ENCODE assay signal across 1 cellular context in genomic region chr9:128911529-128912035, GRCh38.
TF ChIP-seq lines count a peak whose summit lies in the region.

No MANE protein-coding gene starts in this region.

TF ChIP-seq in HCT116, 20 proteins besides CTCF, POLR2A, EP300 and RAD21:
- TF ChIP-seq EGR1 (IDR thresholded peaks at IDR 0.05; ENCODE audit: low read depth) (no peak), CEBPB (IDR thresholded peaks at IDR 0.05; ENCODE audit: low read depth) (no peak), ZFX (IDR thresholded peaks at IDR 0.05) (no peak), SP1 (IDR thresholded peaks at IDR 0.05; ENCODE audit: low read depth) (no peak), TCF7L2 (IDR thresholded peaks at IDR 0.05; ENCODE audit: borderline replicate concordance, extremely low read depth, insufficient read depth, insufficient read length) (no peak), POLR2AphosphoS5 (IDR thresholded peaks at IDR 0.05; ENCODE audit: low read depth, low read length) (no peak), MAX (IDR thresholded peaks at IDR 0.05) (no peak), FOSL1 (IDR thresholded peaks at IDR 0.05; ENCODE audit: low read depth) (no peak), EZH2phosphoT487 (IDR thresholded peaks at IDR 0.05; ENCODE audit: borderline replicate concordance) (no peak), REST (IDR thresholded peaks at IDR 0.05; ENCODE audit: low read depth) (no peak), ELF1 (IDR thresholded peaks at IDR 0.05; ENCODE audit: borderline replicate concordance, low read depth) (no peak), YY1 (IDR thresholded peaks at IDR 0.05; ENCODE audit: extremely low read depth, insufficient replicate concordance, low read depth, low read length) (no peak), JUND (IDR thresholded peaks at IDR 0.05) (no peak), ZNF274 (IDR thresholded peaks at IDR 0.05; ENCODE audit: low read depth, low read length) (no peak), SIN3A (IDR thresholded peaks at IDR 0.05; ENCODE audit: low read depth) (no peak), CBX3 (IDR thresholded peaks at IDR 0.05; ENCODE audit: low read depth) (no peak), SRF (IDR thresholded peaks at IDR 0.05; ENCODE audit: low read depth) (no peak), EZH2 (IDR thresholded peaks at IDR 0.05) (no peak)
- TF ChIP-seq, protein P1, sequence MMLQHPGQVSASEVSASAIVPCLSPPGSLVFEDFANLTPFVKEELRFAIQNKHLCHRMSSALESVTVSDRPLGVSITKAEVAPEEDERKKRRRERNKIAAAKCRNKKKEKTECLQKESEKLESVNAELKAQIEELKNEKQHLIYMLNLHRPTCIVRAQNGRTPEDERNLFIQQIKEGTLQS (IDR thresholded peaks at IDR 0.05): no peak
- TF ChIP-seq, protein P2, sequence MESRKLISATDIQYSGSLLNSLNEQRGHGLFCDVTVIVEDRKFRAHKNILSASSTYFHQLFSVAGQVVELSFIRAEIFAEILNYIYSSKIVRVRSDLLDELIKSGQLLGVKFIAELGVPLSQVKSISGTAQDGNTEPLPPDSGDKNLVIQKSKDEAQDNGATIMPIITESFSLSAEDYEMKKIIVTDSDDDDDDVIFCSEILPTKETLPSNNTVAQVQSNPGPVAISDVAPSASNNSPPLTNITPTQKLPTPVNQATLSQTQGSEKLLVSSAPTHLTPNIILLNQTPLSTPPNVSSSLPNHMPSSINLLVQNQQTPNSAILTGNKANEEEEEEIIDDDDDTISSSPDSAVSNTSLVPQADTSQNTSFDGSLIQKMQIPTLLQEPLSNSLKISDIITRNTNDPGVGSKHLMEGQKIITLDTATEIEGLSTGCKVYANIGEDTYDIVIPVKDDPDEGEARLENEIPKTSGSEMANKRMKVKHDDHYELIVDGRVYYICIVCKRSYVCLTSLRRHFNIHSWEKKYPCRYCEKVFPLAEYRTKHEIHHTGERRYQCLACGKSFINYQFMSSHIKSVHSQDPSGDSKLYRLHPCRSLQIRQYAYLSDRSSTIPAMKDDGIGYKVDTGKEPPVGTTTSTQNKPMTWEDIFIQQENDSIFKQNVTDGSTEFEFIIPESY (IDR thresholded peaks at IDR 0.05; ENCODE audit: extremely low read depth, insufficient replicate concordance, low read length): no peak
TF ChIP-seq in HCT116: peak in this region for 0.
